Comparison of ENCODE assay signal across 20 cellular contexts in the genomic region with DNA sequence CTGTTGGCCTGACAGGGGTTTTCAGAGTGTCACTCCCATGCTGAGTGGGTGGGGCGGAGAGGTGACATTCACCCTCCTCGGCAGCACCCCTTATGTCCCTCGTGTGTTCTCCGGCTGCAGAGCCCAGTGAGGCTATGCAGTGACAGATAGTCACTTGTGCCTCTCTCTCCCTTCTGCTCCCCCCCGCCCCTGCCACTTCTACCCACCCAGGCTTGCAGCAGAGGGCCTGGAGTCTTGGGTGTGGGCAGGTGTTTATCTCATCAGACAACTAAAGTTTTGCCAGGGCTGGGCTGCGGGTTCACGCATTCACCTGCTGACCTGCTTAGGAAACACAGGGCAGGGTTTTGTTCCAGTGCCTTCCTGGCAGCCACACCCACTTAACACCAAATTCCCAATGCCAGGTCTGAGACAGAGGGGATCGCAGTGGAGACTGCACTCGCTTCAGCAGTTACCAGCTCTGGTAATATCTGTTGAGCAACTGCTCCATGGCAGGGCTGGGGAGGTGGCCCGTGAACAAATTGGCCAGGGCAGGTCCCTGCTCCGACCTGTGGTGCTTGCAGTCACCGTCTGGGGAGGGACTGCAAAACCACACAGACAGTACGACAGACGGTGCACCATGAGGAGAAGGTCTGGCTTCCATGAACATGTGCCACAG. TPM values are rescaled to one million over a fixed set of nuclear protein-coding genes. Genes with fewer than 3 reads are reported as not detected.
A peak's percentile ranks its signal among the peaks of the same experiment; 100 is the strongest.
DNase-seq lines count a peak whose midpoint lies in the region; ATAC-seq and TF ChIP-seq lines count a peak whose summit lies in the region.
"Had no signal": no experiment of that assay in that cellular context is flagged by ENCODE, and none has a peak within 500 bp of the region (broad histone marks: within the 10 kb centered on the region; RNA-seq: fewer than 3 reads in every experiment).

No MANE protein-coding gene starts in this region.

- POLR2A ChIA-PET in activated CD4-positive, alpha-beta T cell treated with anti-CD3 and anti-CD28 coated beads, Interleukin-2, amount 10 ng/mL, durations not matched to agents 7 days and 5 days (lab: Charles Lee), result interaction anchor here (0.7 kb wide), 1 partner anchor 26 kb away, joined by 3 read pairs; no protein-coding TSS in a partner anchor

- H3K4me3 Mint-ChIP-seq in nephron, result no peak overlapping the region
- H3K4me3 Mint-ChIP-seq in activated CD4-positive, alpha-beta T cell treated with anti-CD3 and anti-CD28 coated beads, Interleukin-2, amount 10 ng/mL, durations not matched to agents 7 days and 5 days, result no peak overlapping the region
- H3K4me3 Mint-ChIP-seq: activated CD4-positive, alpha-beta T cell treated with anti-CD3 and anti-CD28 coated beads for 36 hours; activated naive CD4-positive, alpha-beta T cell treated with anti-CD3 and anti-CD28 coated beads for 36 hours; naive thymus-derived CD4-positive, alpha-beta T cell had no signal

- H3K27ac ChIP-seq in BLaER1 (0 out of 2 replicates have a peak overlapping the region, but pooled peaks have one; percentile 18), colonic mucosa (no peak overlapping the region)
- H3K27ac ChIP-seq: lower lobe of right lung, upper lobe of left lung had no signal

- no peaks in the 10 kb centered on the region for H3K36me3 Mint-ChIP-seq in nephron (ENCODE audit: low read depth)
- no peaks in the 10 kb centered on the region for H3K36me3 Mint-ChIP-seq in activated CD4-positive, alpha-beta T cell treated with anti-CD3 and anti-CD28 coated beads, Interleukin-2, amount 10 ng/mL, durations not matched to agents 7 days and 5 days (ENCODE audit: low read depth)
- H3K36me3 Mint-ChIP-seq: naive thymus-derived CD4-positive, alpha-beta T cell had no signal

- no peaks in the 10 kb centered on the region for H3K27me3 Mint-ChIP-seq in nephron (ENCODE audit: low read depth)
- no peaks in the 10 kb centered on the region for H3K27me3 Mint-ChIP-seq in activated CD4-positive, alpha-beta T cell treated with anti-CD3 and anti-CD28 coated beads, Interleukin-2, amount 10 ng/mL, durations not matched to agents 7 days and 5 days
- H3K27me3 Mint-ChIP-seq: activated CD4-positive, alpha-beta T cell treated with anti-CD3 and anti-CD28 coated beads for 36 hours; naive thymus-derived CD4-positive, alpha-beta T cell had no signal

- peaks cover 60% of the 10 kb centered on the region for H3K4me1 Mint-ChIP-seq in nephron
- H3K4me1 Mint-ChIP-seq in activated CD4-positive, alpha-beta T cell treated with anti-CD3 and anti-CD28 coated beads, Interleukin-2, amount 10 ng/mL, durations not matched to agents 7 days and 5 days, result peaks cover 41% of the 10 kb centered on the region

- peak; percentile 45 for DNase-seq in NCI-H1694 treated with DMSO at 0.1 percent for 48 hours (lab: John Stamatoyannopoulos, UW)
- peak; percentile 61 for DNase-seq in colonic mucosa
- DNase-seq in activated gamma-delta T cell (lab: John Stamatoyannopoulos, UW), result no peak
- no peak for DNase-seq in head of caudate nucleus
- no peak for DNase-seq in activated CD4-positive, alpha-beta T cell treated with anti-CD3 and anti-CD28 coated beads, Interleukin-2, amount 10 ng/mL, durations not matched to agents 7 days and 5 days
- DNase-seq: activated CD4-positive, alpha-beta T cell treated with anti-CD3 and anti-CD28 coated beads for 36 hours; activated CD8-positive, alpha-beta memory T cell treated with anti-CD3 and anti-CD28 coated beads, Interleukin-2, amount 50 U/mL, for 48 hours; activated naive CD4-positive, alpha-beta T cell treated with anti-CD3 and anti-CD28 coated beads for 36 hours; naive thymus-derived CD4-positive, alpha-beta T cell; NCI-H1417 treated with DMSO at 0.1 percent for 48 hours; NCI-H446 treated with DMSO at 0.1 percent for 48 hours; Peyer's patch; stimulated activated naive CD8-positive, alpha-beta T cell treated with anti-CD3 and anti-CD28 coated beads, Interleukin-15, Interleukin-2, amounts not matched to agents 100 U/mL and 50 U/mL, for 24 hours; upper lobe of left lung had no signal

- intact Hi-C loops in colonic mucosa (cut with DNase I) (no loop called here), head of caudate nucleus (cut with DNase I) (no loop called here)

- no peak for TF ChIP-seq CTCF in colonic mucosa (IDR thresholded peaks at IDR 0.05)
- TF ChIP-seq CTCF in nephron (IDR thresholded peaks at IDR 0.05; ENCODE audit: unreplicated experiment in 3 of 3), result no peak

- no peak overlapping the region for H3K4me3 ChIP-seq in BLaER1
- H3K4me3 ChIP-seq in colonic mucosa, result peak overlapping the region; percentile 2
- H3K4me3 ChIP-seq: lower lobe of right lung, SK-N-MC, upper lobe of left lung had no signal

- peak overlapping the region; percentile 53 to 73 (median 56) for H3K27ac Mint-ChIP-seq in nephron
- no peak overlapping the region for H3K27ac Mint-ChIP-seq in activated CD4-positive, alpha-beta T cell treated with anti-CD3 and anti-CD28 coated beads, Interleukin-2, amount 10 ng/mL, durations not matched to agents 7 days and 5 days
- H3K27ac Mint-ChIP-seq: activated CD4-positive, alpha-beta T cell treated with anti-CD3 and anti-CD28 coated beads for 36 hours; activated naive CD4-positive, alpha-beta T cell treated with anti-CD3 and anti-CD28 coated beads for 36 hours had no signal

- H3K27me3 ChIP-seq in BLaER1 (no peaks in the 10 kb centered on the region), colonic mucosa (no peaks in the 10 kb centered on the region)
- H3K27me3 ChIP-seq: Peyer's patch, upper lobe of left lung had no signal

- CTCF ChIA-PET in activated CD4-positive, alpha-beta T cell treated with anti-CD3 and anti-CD28 coated beads, Interleukin-2, amount 10 ng/mL, durations not matched to agents 7 days and 5 days (lab: Charles Lee), result interaction anchor here (1.1 to 4.9 kb wide), 7 partner anchors 9 to 50 kb away, joined by 3 to 26 read pairs (median 5); no protein-coding TSS in a partner anchor

- H4K20me1 ChIP-seq in BLaER1, result no peaks in the 10 kb centered on the region

- H3K36me3 ChIP-seq in BLaER1, result no peaks in the 10 kb centered on the region
- H3K36me3 ChIP-seq in colonic mucosa, result no peaks in the 10 kb centered on the region
- H3K36me3 ChIP-seq: lower lobe of right lung, Peyer's patch, upper lobe of left lung had no signal

- no peak overlapping the region for H3K9ac ChIP-seq in BLaER1
- peak overlapping the region; percentile 37 to 46 for H3K9ac ChIP-seq in colonic mucosa (ENCODE audit: low read depth in 2 of 2, low read length in 2 of 2)

- H3K9me3 Mint-ChIP-seq in nephron, result no peaks in the 10 kb centered on the region
- no peaks in the 10 kb centered on the region for H3K9me3 Mint-ChIP-seq in activated CD4-positive, alpha-beta T cell treated with anti-CD3 and anti-CD28 coated beads, Interleukin-2, amount 10 ng/mL, durations not matched to agents 7 days and 5 days
- H3K9me3 Mint-ChIP-seq: activated naive CD4-positive, alpha-beta T cell treated with anti-CD3 and anti-CD28 coated beads for 36 hours; naive thymus-derived CD4-positive, alpha-beta T cell had no signal

- H3K9me3 ChIP-seq in BLaER1 (no peaks in the 10 kb centered on the region), colonic mucosa (no peaks in the 10 kb centered on the region)
- H3K9me3 ChIP-seq: lower lobe of right lung, Peyer's patch, upper lobe of left lung had no signal

- H3K4me2 ChIP-seq in BLaER1, result peak overlapping the region; percentile 87

- H3K4me1 ChIP-seq in BLaER1, result peaks cover 76% of the 10 kb centered on the region
- H3K4me1 ChIP-seq in colonic mucosa, result peaks cover 5% of the 10 kb centered on the region
- H3K4me1 ChIP-seq: lower lobe of right lung had no signal

- ATAC-seq in HG03469 (IDR thresholded peaks at IDR 0.05; ENCODE audit: unreplicated experiment), result no peak
- ATAC-seq: activated CD4-positive, alpha-beta T cell treated with anti-CD3 and anti-CD28 coated beads for 36 hours; HCT116; lower lobe of right lung; naive thymus-derived CD4-positive, alpha-beta T cell; stimulated activated naive CD8-positive, alpha-beta T cell treated with anti-CD3 and anti-CD28 coated beads, Interleukin-15, Interleukin-2, amounts not matched to agents 100 U/mL and 50 U/mL, for 24 hours had no signal

RNA-seq across cellular contexts. Expression of gene ADA2, which starts 50.5 kb away (rescaled TPM):
- 10 to 100 TPM in 1 of 2 donors, 1 to 10 TPM in 1; 7.7 to 20.7 TPM for total RNA-seq in colonic mucosa
- total RNA-seq in activated CD4-positive, alpha-beta T cell treated with anti-CD3 and anti-CD28 coated beads, Interleukin-2, amount 10 ng/mL, durations not matched to agents 7 days and 5 days, result 100 to 1,000 TPM; 118 to 137 TPM

Comparison
In these comparisons a context has a peak if more than half of its experiments do, and no peak if none do; other contexts are left out.
1. DNase-seq: peak in NCI-H1694 treated with DMSO at 0.1 percent for 48 hours (single experiment) and colonic mucosa (single experiment); none in activated gamma-delta T cell (single experiment), head of caudate nucleus (0 of 42) and activated CD4-positive, alpha-beta T cell treated with anti-CD3 and anti-CD28 coated beads, Interleukin-2, amount 10 ng/mL, durations not matched to agents 7 days and 5 days (single experiment).
2. RNA of gene ADA2, which starts 50.5 kb away (total RNA-seq): 118 to 137 TPM in activated CD4-positive, alpha-beta T cell treated with anti-CD3 and anti-CD28 coated beads, Interleukin-2, amount 10 ng/mL, durations not matched to agents 7 days and 5 days; 7.7 to 20.7 TPM in colonic mucosa; every median in the first group is over 4 times any median in the second.